31 cellular contexts compared by ENCODE assay signal in the genomic region with DNA sequence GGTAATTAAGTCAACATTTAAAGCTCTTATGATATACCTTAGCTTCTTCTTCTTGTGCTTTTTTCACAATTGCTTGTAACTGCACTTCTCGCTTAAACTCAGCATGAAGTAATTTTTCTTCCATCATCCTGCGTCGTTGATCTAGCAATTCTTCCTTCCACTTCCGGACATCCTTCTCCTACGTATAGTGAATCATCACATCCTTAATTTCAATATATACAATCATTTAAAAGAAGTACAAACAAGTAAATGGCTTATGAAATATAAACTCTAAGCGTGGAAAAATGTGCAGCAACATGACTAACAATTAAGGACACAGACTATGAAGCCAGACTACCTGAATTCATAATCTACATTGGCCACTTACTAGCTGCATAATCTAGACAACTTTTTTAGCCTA.
"Had no signal": no experiment of that assay in that cellular context is flagged by ENCODE, and none has a peak within 500 bp of the region (broad histone marks: within the 10 kb centered on the region; RNA-seq: fewer than 3 reads in every experiment).

No MANE protein-coding gene starts in this region.

- H3K4me1 ChIP-seq: ascending aorta had no signal

- H3K27ac ChIP-seq: ascending aorta, PC-9, RWPE1, WERI-Rb-1 had no signal

- H3K9me3 Mint-ChIP-seq: activated CD4-positive, alpha-beta memory T cell treated with anti-CD3 and anti-CD28 coated beads, Interleukin-2, amount 10 ng/mL, durations not matched to agents 7 days and 5 days; activated naive CD4-positive, alpha-beta T cell treated with anti-CD3 and anti-CD28 coated beads, Interleukin-2, amount 10 ng/mL, durations not matched to agents 7 days and 5 days; T-cell had no signal

- H2AFZ ChIP-seq: PC-9 had no signal

- ATAC-seq: activated CD8-positive, alpha-beta memory T cell treated with anti-CD3 and anti-CD28 coated beads, Interleukin-2, amount 10 ng/mL, durations not matched to agents 7 days and 5 days; Right ventricle myocardium inferior; SK-N-SH treated with all-trans-retinoic acid at 6 μM for 48 hours; T-cell had no signal

- H3K4me3 Mint-ChIP-seq: activated CD4-positive, alpha-beta memory T cell treated with anti-CD3 and anti-CD28 coated beads, Interleukin-2, amount 10 ng/mL, durations not matched to agents 7 days and 5 days; activated CD8-positive, alpha-beta memory T cell treated with anti-CD3 and anti-CD28 coated beads, Interleukin-2, amount 10 ng/mL, durations not matched to agents 7 days and 5 days; activated naive CD4-positive, alpha-beta T cell treated with anti-CD3 and anti-CD28 coated beads, Interleukin-2, amount 10 ng/mL, durations not matched to agents 7 days and 5 days; activated naive CD8-positive, alpha-beta T cell; T-cell had no signal

- DNase-seq: activated CD4-positive, alpha-beta memory T cell treated with anti-CD3 and anti-CD28 coated beads, Interleukin-2, amount 10 ng/mL, durations not matched to agents 7 days and 5 days; activated CD4-positive, alpha-beta T cell treated with anti-CD3 and anti-CD28 coated beads for 1 hour; activated CD4-positive, alpha-beta T cell treated with anti-CD3 and anti-CD28 coated beads for 48 hours; activated CD4-positive, CD25-positive, alpha-beta regulatory T cell; activated CD8-positive, alpha-beta memory T cell treated with anti-CD3 and anti-CD28 coated beads for 24 hours; activated CD8-positive, alpha-beta memory T cell treated with anti-CD3 and anti-CD28 coated beads, Interleukin-2, amount 10 ng/mL, durations not matched to agents 7 days and 5 days; activated CD8-positive, alpha-beta memory T cell treated with anti-CD3 and anti-CD28 coated beads, Interleukin-2, amount 50 U/mL, for 48 hours; activated effector memory CD4-positive, alpha-beta T cell treated with Interleukin-2 at 50 U/mL for 16 hours; activated naive CD4-positive, alpha-beta T cell treated with anti-CD3 and anti-CD28 coated beads, Interleukin-2, amount 10 ng/mL, durations not matched to agents 7 days and 5 days; activated T-cell treated with anti-CD3 and anti-CD28 coated beads, Interleukin-2, amount 50 U/mL, for 48 hours; amygdala; NCI-H1105 treated with DMSO at 0.1 percent for 48 hours; NCI-H1436; NCI-H1694; NCI-H2081 treated with DMSO at 0.1 percent for 48 hours; NCI-H226; NCI-H446 treated with DMSO at 0.1 percent for 48 hours; NCI-H524; NK-92 treated with Interleukin-12 subunit alpha and Interleukin-12 subunit beta, amount 100 ng/mL, for 24 hours; PC-9; SIG-M5; T-cell; T-helper 2 cell; T1000; WERI-Rb-1 had no signal

- H3K27me3 ChIP-seq: ascending aorta had no signal

- H3K4me1 Mint-ChIP-seq: activated naive CD4-positive, alpha-beta T cell treated with anti-CD3 and anti-CD28 coated beads, Interleukin-2, amount 10 ng/mL, durations not matched to agents 7 days and 5 days had no signal

- H3K4me3 ChIP-seq: ascending aorta, PC-9 had no signal

- H3K9me3 ChIP-seq: ascending aorta had no signal

- FAIRE-seq: RCC 7860 had no signal

- H3K27ac Mint-ChIP-seq: activated CD4-positive, alpha-beta memory T cell treated with anti-CD3 and anti-CD28 coated beads, Interleukin-2, amount 10 ng/mL, durations not matched to agents 7 days and 5 days; activated CD8-positive, alpha-beta memory T cell treated with anti-CD3 and anti-CD28 coated beads, Interleukin-2, amount 10 ng/mL, durations not matched to agents 7 days and 5 days; activated naive CD4-positive, alpha-beta T cell treated with anti-CD3 and anti-CD28 coated beads, Interleukin-2, amount 10 ng/mL, durations not matched to agents 7 days and 5 days; activated naive CD8-positive, alpha-beta T cell; T-cell had no signal

- H3K27me3 Mint-ChIP-seq: activated CD4-positive, alpha-beta memory T cell treated with anti-CD3 and anti-CD28 coated beads, Interleukin-2, amount 10 ng/mL, durations not matched to agents 7 days and 5 days; activated CD8-positive, alpha-beta memory T cell treated with anti-CD3 and anti-CD28 coated beads, Interleukin-2, amount 10 ng/mL, durations not matched to agents 7 days and 5 days; activated naive CD4-positive, alpha-beta T cell treated with anti-CD3 and anti-CD28 coated beads, Interleukin-2, amount 10 ng/mL, durations not matched to agents 7 days and 5 days; activated naive CD8-positive, alpha-beta T cell; T-cell had no signal

- H3K4me2 ChIP-seq: PC-9 had no signal
